8 cellular contexts compared by ENCODE assay signal in genomic region chr7:27096756-27097514, GRCh38. TPM values are rescaled to one million over a fixed set of nuclear protein-coding genes. Genes with fewer than 3 reads are reported as not detected.
DNase-seq lines count a peak whose midpoint lies in the region; ATAC-seq and TF ChIP-seq lines count a peak whose summit lies in the region.

No MANE protein-coding gene starts in this region.

- in situ Hi-C loops in Caki2 (cut with HindIII; ENCODE audit: low pct_unique_long_range_greater_than_20kb, low sequenced_read_pairs), result no loop called here

- TF ChIP-seq POLR2A in sigmoid colon (IDR thresholded peaks at IDR 0.05), result peak; percentile 38 to 53

- H3K9me3 Mint-ChIP-seq in activated B cell treated with CpG ODN at 0.5 μM for 24 hours, result no peaks in the 10 kb centered on the region

- 1% methylated on average over 41 of the region's 41 CpGs for WGBS in sigmoid colon, 2 donors

- H3K9me3 ChIP-seq in left ventricle myocardium inferior (replicated peaks) (no peaks in the 10 kb centered on the region), sigmoid colon (no peaks in the 10 kb centered on the region)

- H3K27ac ChIP-seq in left ventricle myocardium inferior (replicated peaks) (peak overlapping the region; percentile 73), sigmoid colon (peak overlapping the region; percentile 93 to 99 (median 94))

- intact Hi-C loops in activated B cell treated with CpG ODN at 0.5 μM for 24 hours (cut with micrococcal nuclease), result loop anchor here (1.0 to 5.0 kb wide), 14 partner anchors 34 to 1245 kb away; partner anchors contain the start of genes HIBADH, HOXA4, SKAP2 and SNX10
- intact Hi-C loops in left ventricle myocardium inferior (cut with micrococcal nuclease), result no loop called here
- intact Hi-C loops in sigmoid colon (cut with DNase I), result loop anchor here (2.0 to 10.0 kb wide), 4 partner anchors 232 to 1232 kb away; partner anchors contain the start of genes CBX3, HNRNPA2B1 and SKAP2

- peaks cover 15% of the 10 kb centered on the region for H3K36me3 Mint-ChIP-seq in activated B cell treated with CpG ODN at 0.5 μM for 24 hours (ENCODE audit: low read depth)

- CTCF ChIA-PET in activated B cell treated with CpG ODN at 0.5 μM for 24 hours (lab: Charles Lee), result interaction anchor here (3.7 kb wide), 1 partner anchor 242 kb away, joined by 11 read pairs; no protein-coding TSS in a partner anchor

- DNase-seq in Caki2 (ENCODE audit: low read depth) (peak; percentile 57), HT-29 (ENCODE audit: low spot score) (peak; percentile 47), activated B cell treated with CpG ODN at 0.5 μM for 24 hours (no peak), left ventricle myocardium inferior (no peak), sigmoid colon (peak; percentile 82)

- H3K27me3 Mint-ChIP-seq in activated B cell treated with CpG ODN at 0.5 μM for 24 hours, result peaks cover 58% of the 10 kb centered on the region

- H3K4me3 Mint-ChIP-seq in activated B cell treated with CpG ODN at 0.5 μM for 24 hours, result peak overlapping the region; percentile 94

- TF ChIP-seq CTCF in activated B cell treated with CpG ODN at 0.5 μM for 24 hours (IDR thresholded peaks at IDR 0.05) (no peak), left ventricle myocardium inferior (IDR thresholded peaks at IDR 0.05; ENCODE audit: borderline replicate concordance) (no peak), sigmoid colon (IDR thresholded peaks at IDR 0.05) (no peak)

- no peak for TF ChIP-seq EP300 in sigmoid colon (IDR thresholded peaks at IDR 0.05)

- H3K27ac Mint-ChIP-seq in activated B cell treated with CpG ODN at 0.5 μM for 24 hours, result no peak overlapping the region

- H3K36me3 ChIP-seq in left ventricle myocardium inferior (no peaks in the 10 kb centered on the region), sigmoid colon (no peaks in the 10 kb centered on the region)

- ATAC-seq in activated B cell treated with CpG ODN at 0.5 μM for 24 hours (ENCODE audit: low read depth), result no peak
- ATAC-seq in HG02678 (IDR thresholded peaks at IDR 0.05; ENCODE audit: unreplicated experiment), result no peak
- ATAC-seq in GM19328 (IDR thresholded peaks at IDR 0.05; ENCODE audit: unreplicated experiment), result no peak
- ATAC-seq in GM21576 (IDR thresholded peaks at IDR 0.05; ENCODE audit: unreplicated experiment), result no peak

- POLR2A ChIA-PET in activated B cell treated with CpG ODN at 0.5 μM for 24 hours (lab: Charles Lee), result interaction anchor here (1.1 to 1.9 kb wide), 2 partner anchors 34 to 234 kb away, joined by 6 to 16 read pairs; partner anchors contain the start of gene HOXA4

- H3K4me3 ChIP-seq in left ventricle myocardium inferior (peak overlapping the region; percentile 71), sigmoid colon (peak overlapping the region; percentile 77 to 93 (median 90))

- H3K27me3 ChIP-seq in left ventricle myocardium inferior (ENCODE audit: low read depth), result peaks cover 100% of the 10 kb centered on the region
- H3K27me3 ChIP-seq in sigmoid colon, result no peaks in the 10 kb centered on the region

- H3K4me1 ChIP-seq in left ventricle myocardium inferior (peaks cover 46% of the 10 kb centered on the region), sigmoid colon (peaks cover 0 to 45% (median 25%) of the 10 kb centered on the region in 4 donors)

- peaks cover 36% of the 10 kb centered on the region for H3K4me1 Mint-ChIP-seq in activated B cell treated with CpG ODN at 0.5 μM for 24 hours

RNA-seq across cellular contexts. Expression of gene HOXA1, which starts 1.1 kb away (rescaled TPM):
- 0.38 and 3.9 TPM in 2 replicates for total RNA-seq in Caki2 (2014; rRNA removed; shearing (Covaris generic); ENCODE audit: low replicate concordance)
- total RNA-seq in HT-29 (2014; rRNA removed; shearing (Covaris generic)), result 2.0 and 3.9 TPM in 2 replicates
- 0.55 and 0.61 TPM in 2 replicates for total RNA-seq in activated B cell treated with CpG ODN at 0.5 μM for 24 hours
- total RNA-seq in left ventricle myocardium inferior, result not detected
- total RNA-seq in sigmoid colon, result 1 to 10 TPM in 2 of 4 donors, under 1 TPM in 2; 0.14 to 1.1 (median 0.95) TPM
- polyA plus RNA-seq in sigmoid colon, result 1 to 10 TPM in 2 of 3 donors, under 1 TPM in 1; 0.69 to 2.4 (median 2.0) TPM

RNA-seq across cellular contexts. Expression of gene HOXA2, which starts 5.5 kb away (rescaled TPM):
- 0.30 TPM in 1 of 2 replicates, not detected in the other for total RNA-seq in Caki2 (2014; rRNA removed; shearing (Covaris generic); ENCODE audit: low replicate concordance)
- total RNA-seq in HT-29 (2014; rRNA removed; shearing (Covaris generic)), result 6.6 and 7.3 TPM in 2 replicates
- total RNA-seq in activated B cell treated with CpG ODN at 0.5 μM for 24 hours (not detected in 2 replicates), left ventricle myocardium inferior (not detected), sigmoid colon (1 to 10 TPM; 1.6 to 4.3 (median 3.2) TPM)
- polyA plus RNA-seq in sigmoid colon, result 1 to 10 TPM in 1 of 3 donors, under 1 TPM in 2; 0.60 to 1.9 (median 0.69) TPM

RNA-seq across cellular contexts. Expression of gene HOXA4, which starts 33.6 kb away (rescaled TPM):
- 5.6 and 10.3 TPM in 2 replicates for total RNA-seq in Caki2 (2014; rRNA removed; shearing (Covaris generic); ENCODE audit: low replicate concordance)
- 2.2 and 3.7 TPM in 2 replicates for total RNA-seq in HT-29 (2014; rRNA removed; shearing (Covaris generic))
- total RNA-seq in activated B cell treated with CpG ODN at 0.5 μM for 24 hours (0.17 and 0.40 TPM in 2 replicates), left ventricle myocardium inferior (not detected), sigmoid colon (1 to 10 TPM; 2.0 to 4.2 (median 2.9) TPM)
- 1 to 10 TPM in 2 of 3 donors, not detected in 1; 1.8 to 4.8 TPM for polyA plus RNA-seq in sigmoid colon

RNA-seq across cellular contexts. Expression of gene HOXA5, which starts 46.5 kb away (rescaled TPM):
- 53.0 and 130 TPM in 2 replicates for total RNA-seq in Caki2 (2014; rRNA removed; shearing (Covaris generic); ENCODE audit: low replicate concordance)
- total RNA-seq in HT-29 (2014; rRNA removed; shearing (Covaris generic)), result 22.1 and 29.3 TPM in 2 replicates
- not detected in 2 replicates for total RNA-seq in activated B cell treated with CpG ODN at 0.5 μM for 24 hours
- not detected for total RNA-seq in left ventricle myocardium inferior
- total RNA-seq in sigmoid colon, result 10 to 100 TPM in 3 of 4 donors, 1 to 10 TPM in 1; 9.2 to 12.2 (median 11.2) TPM
- 10 to 100 TPM in 1 of 3 donors, 1 to 10 TPM in 2; 3.2 to 14.3 (median 7.8) TPM for polyA plus RNA-seq in sigmoid colon

RNA-seq across cellular contexts. Expression of gene HOXA6, which starts 50.6 kb away (rescaled TPM):
- total RNA-seq in Caki2 (2014; rRNA removed; shearing (Covaris generic); ENCODE audit: low replicate concordance), result 0.96 and 1.2 TPM in 2 replicates
- total RNA-seq in HT-29 (2014; rRNA removed; shearing (Covaris generic)), result 25.5 and 28.1 TPM in 2 replicates
- not detected in 2 replicates for total RNA-seq in activated B cell treated with CpG ODN at 0.5 μM for 24 hours
- not detected for total RNA-seq in left ventricle myocardium inferior
- 1 to 10 TPM; 4.2 to 10.0 (median 4.5) TPM for total RNA-seq in sigmoid colon
- 1 to 10 TPM in 2 of 3 donors, not detected in 1; 1.6 to 8.1 TPM for polyA plus RNA-seq in sigmoid colon

Comparison
In these comparisons a context has a peak if more than half of its experiments do, and no peak if none do; other contexts are left out.
1. DNase-seq: peak in Caki2 (single experiment), HT-29 (single experiment) and sigmoid colon (single experiment); none in activated B cell treated with CpG ODN at 0.5 μM for 24 hours (single experiment) and left ventricle myocardium inferior (single experiment).